ENCODE assay signal across 7 cellular contexts in the genomic region with DNA sequence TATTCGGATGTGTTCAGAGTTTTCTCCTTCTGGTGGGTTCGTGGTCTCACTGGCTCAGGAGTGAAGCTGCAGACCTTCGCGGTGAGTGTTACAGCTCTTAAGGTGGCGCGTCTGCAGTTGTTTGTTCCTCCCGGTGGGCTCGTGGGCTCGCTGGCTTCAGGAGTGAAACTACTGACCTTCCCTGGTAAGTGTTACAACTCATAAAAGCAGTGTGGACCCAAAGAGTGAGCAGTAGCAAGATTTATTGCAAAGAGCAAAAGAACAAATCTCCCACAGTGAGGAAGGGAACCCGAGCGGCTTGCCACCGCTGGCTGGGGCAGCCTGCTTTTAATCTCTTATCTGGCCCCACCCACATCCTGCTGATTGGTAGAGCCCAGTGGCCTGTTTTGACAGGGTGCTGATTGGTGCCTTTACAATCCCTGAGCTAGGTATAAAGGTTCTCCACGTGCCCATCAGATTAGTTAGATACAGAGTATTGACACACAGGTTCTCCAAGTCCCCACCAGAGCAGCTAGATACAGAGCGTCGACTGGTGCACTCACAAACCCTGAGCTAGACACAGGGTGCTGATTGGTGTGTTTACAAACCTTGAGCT.
DNase-seq lines count a peak whose midpoint lies in the region; ATAC-seq and TF ChIP-seq lines count a peak whose summit lies in the region.
"Not testable (repeated sequence)": the region's sequence is repeated elsewhere in the genome, so short reads cannot be mapped to it uniquely, and the experiment has no call there.

No MANE protein-coding gene starts in this region.

- 83% methylated on average over 14 of the region's 15 CpGs for WGBS in hepatocyte (ENCODE audit: low lambda C conversion rate, missing lambda C conversion rate)
- 45 to 53% methylated on average over 15 of the region's 15 CpGs for WGBS in testis, 2 donors

- not testable (repeated sequence) for H3K9me3 Mint-ChIP-seq in GM23338; endothelial cell (ENCODE audit: unreplicated experiment); natural killer cell

- H3K4me3 ChIP-seq in GM23338 (peak overlapping the region; percentile 61; the same call in 1 of the 2 replicates), adipocyte (ENCODE audit: low read length) (peak overlapping the region; percentile 44), neuron (ENCODE audit: low read length) (peak overlapping the region; percentile 51), testis (peak overlapping the region; percentile 16 to 48)
- H3K4me3 ChIP-seq in hepatocyte = not testable (repeated sequence)

- H3K9ac ChIP-seq in adipocyte (ENCODE audit: low read length) = not testable (repeated sequence)

- not testable (repeated sequence) for H3K4me1 ChIP-seq in GM23338 (ENCODE audit: insufficient read depth); adipocyte (ENCODE audit: control insufficient read depth, insufficient read depth, low read length); hepatocyte (ENCODE audit: insufficient read depth); neuron (ENCODE audit: insufficient read depth, low read length); testis

- not testable (repeated sequence) for H3K4me3 Mint-ChIP-seq in GM23338
- H3K4me3 Mint-ChIP-seq in endothelial cell (ENCODE audit: unreplicated experiment) (peak overlapping the region; percentile 82), natural killer cell (peak overlapping the region; percentile 49)

- not testable (repeated sequence) for H3K27ac Mint-ChIP-seq in GM23338; endothelial cell (ENCODE audit: unreplicated experiment); natural killer cell

- not testable (repeated sequence) for ATAC-seq in GM23338, natural killer cell

- intact Hi-C loops in natural killer cell (cut with micrococcal nuclease); testis (cut with DNase I; ENCODE audit: low total_unique reads): not testable (repeated sequence)

- not testable (repeated sequence) for H3K4me1 Mint-ChIP-seq in GM23338; endothelial cell (ENCODE audit: unreplicated experiment)
- H3K4me1 Mint-ChIP-seq in natural killer cell = peaks cover 0 to 19% of the 10 kb centered on the region in 2 donors

- not testable (repeated sequence) for H3K27ac ChIP-seq in GM23338 (ENCODE audit: low read depth); hepatocyte; testis

- H2AFZ ChIP-seq in GM23338; hepatocyte; neuron (ENCODE audit: low read depth, low read length): not testable (repeated sequence)

- H3K9me3 ChIP-seq in adipocyte (ENCODE audit: control insufficient read depth, low read length); hepatocyte (ENCODE audit: low read depth); neuron (ENCODE audit: low read length); testis: not testable (repeated sequence)

- H3K27me3 Mint-ChIP-seq in GM23338 (ENCODE audit: insufficient read depth, low read depth, poor library complexity); endothelial cell (ENCODE audit: unreplicated experiment): not testable (repeated sequence)
- peaks cover 13 to 22% of the 10 kb centered on the region in 2 donors for H3K27me3 Mint-ChIP-seq in natural killer cell (ENCODE audit: low read depth in 2 of 2)

- not testable (repeated sequence) for H3K9me2 ChIP-seq in GM23338 (ENCODE audit: insufficient read depth); hepatocyte (replicated peaks; ENCODE audit: insufficient read depth)

- H3K36me3 ChIP-seq in GM23338 (ENCODE audit: insufficient read depth); adipocyte (ENCODE audit: control insufficient read depth, insufficient read depth, low read length, severe bottlenecking); hepatocyte (replicated peaks; ENCODE audit: insufficient read depth, low read depth); neuron (ENCODE audit: insufficient read depth, low read length); testis (ENCODE audit: low read depth, missing control alignments): not testable (repeated sequence)

- H4K20me1 ChIP-seq in GM23338 (replicated peaks; ENCODE audit: insufficient read depth); hepatocyte (ENCODE audit: insufficient read depth, poor library complexity, severe bottlenecking): not testable (repeated sequence)

- H3K27me3 ChIP-seq in GM23338 (ENCODE audit: insufficient read depth) (peaks cover 10% of the 10 kb centered on the region), hepatocyte (peaks cover 20% of the 10 kb centered on the region)
- H3K27me3 ChIP-seq in adipocyte (replicated peaks; ENCODE audit: control insufficient read depth, insufficient read depth, low read length); neuron (ENCODE audit: insufficient read depth, low read length); testis: not testable (repeated sequence)

- not testable (repeated sequence) for TF ChIP-seq POLR2A in testis (IDR thresholded peaks at IDR 0.05)

- H3K79me2 ChIP-seq in GM23338 (replicated peaks; ENCODE audit: insufficient read depth); hepatocyte: not testable (repeated sequence)

- not testable (repeated sequence) for DNase-seq in GM23338 (ENCODE audit: low spot score); adipocyte (ENCODE audit: low read depth); endothelial cell (ENCODE audit: low spot score); hepatocyte (ENCODE audit: low spot score); natural killer cell
- peak; percentile 28 for DNase-seq in testis

- not testable (repeated sequence) for H3F3A ChIP-seq in GM23338 (replicated peaks; ENCODE audit: low read depth)

- not testable (repeated sequence) for H3K4me2 ChIP-seq in GM23338
- peak overlapping the region; percentile 86 for H3K4me2 ChIP-seq in hepatocyte

- not testable (repeated sequence) for H3K36me3 Mint-ChIP-seq in GM23338 (ENCODE audit: low read depth); endothelial cell (ENCODE audit: low read depth, unreplicated experiment); natural killer cell

- TF ChIP-seq CTCF in GM23338 (conservative IDR thresholded peaks at IDR 0.05; ENCODE audit: low read depth in 2 of 2); endothelial cell (IDR thresholded peaks at IDR 0.05; ENCODE audit: unreplicated experiment); hepatocyte (IDR thresholded peaks at IDR 0.05; ENCODE audit: poor library complexity); natural killer cell (IDR thresholded peaks at IDR 0.05); testis (IDR thresholded peaks at IDR 0.05): not testable (repeated sequence)
